27 cellular contexts compared by ENCODE assay signal in genomic region chr6:116221931-116222330, GRCh38.
"Had no signal": no experiment of that assay in that cellular context is flagged by ENCODE, and none has a peak within 500 bp of the region (broad histone marks: within the 10 kb centered on the region; RNA-seq: fewer than 3 reads in every experiment).

No MANE protein-coding gene starts in this region.

- ATAC-seq: heart right ventricle; naive thymus-derived CD8-positive, alpha-beta T cell; right lobe of liver; stimulated activated naive B cell treated with anti-CD40 and anti-IgM and Interleukin-4, amounts not matched to agents 10 μg/mL and 1 μg/mL and 100 μg/mL, for 72 hours; stimulated activated naive CD8-positive, alpha-beta T cell treated with anti-CD3 and anti-CD28 coated beads, Interleukin-15, Interleukin-2, amounts not matched to agents 100 U/mL and 50 U/mL, for 24 hours; upper lobe of right lung had no signal

- DNase-seq: heart right ventricle; left ventricle myocardium inferior; mesendoderm; midbrain; naive thymus-derived CD8-positive, alpha-beta T cell; occipital lobe; right lobe of liver; stimulated activated CD4-positive, alpha-beta T cell treated with anti-CD3 and anti-CD28 coated beads, Interleukin-1b, Interleukin-23, amount 100 ng/mL, for 48 hours; stimulated activated CD4-positive, alpha-beta T cell treated with anti-CD3 and anti-CD28 coated beads, Interleukin-2, amount 100 ng/mL, for 48 hours; stimulated activated CD4-positive, alpha-beta T cell treated with anti-CD3 and anti-CD28 coated beads, Interleukin-4, amount 100 ng/mL, for 4 hours; stimulated activated CD8-positive, alpha-beta memory T cell treated with anti-CD3 and anti-CD28 coated beads, Interleukin-4, amount 100 ng/mL, for 48 hours; stimulated activated naive B cell treated with anti-CD40 and anti-IgM and Interleukin-4, amounts not matched to agents 10 μg/mL and 1 μg/mL and 100 μg/mL, for 72 hours; stimulated activated naive CD8-positive, alpha-beta T cell treated with anti-CD3 and anti-CD28 coated beads, Interleukin-15, Interleukin-2, amounts not matched to agents 100 U/mL and 50 U/mL, for 24 hours; stomach; tibial artery; upper lobe of right lung had no signal

- H3K79me2 ChIP-seq: hepatocyte, parathyroid adenoma had no signal

- H3K4me2 ChIP-seq: hepatocyte, neural progenitor cell, smooth muscle cell had no signal

- H3K4me1 ChIP-seq: neural progenitor cell, right lobe of liver, upper lobe of right lung had no signal

- H3K4me3 Mint-ChIP-seq: naive thymus-derived CD8-positive, alpha-beta T cell; nephron; neural progenitor cell; stimulated activated naive B cell treated with anti-CD40 and anti-IgM and Interleukin-4, amounts not matched to agents 10 μg/mL and 1 μg/mL and 100 μg/mL, for 72 hours had no signal

- H3K36me3 ChIP-seq: neural progenitor cell, neutrophil had no signal

- H3K36me3 Mint-ChIP-seq: neural progenitor cell had no signal

- H3K4me1 Mint-ChIP-seq: nephron; stimulated activated naive B cell treated with anti-CD40 and anti-IgM and Interleukin-4, amounts not matched to agents 10 μg/mL and 1 μg/mL and 100 μg/mL, for 72 hours had no signal

- H3K27me3 Mint-ChIP-seq: naive thymus-derived CD8-positive, alpha-beta T cell; progenitor cell of endocrine pancreas; stimulated activated naive B cell treated with anti-CD40 and anti-IgM and Interleukin-4, amounts not matched to agents 10 μg/mL and 1 μg/mL and 100 μg/mL, for 72 hours had no signal

- H3K9ac ChIP-seq: neural progenitor cell, parathyroid adenoma had no signal

- H3K27ac ChIP-seq: heart right ventricle, hepatocyte, left ventricle myocardium inferior, neural progenitor cell, neutrophil, parathyroid adenoma, right atrium auricular region, right lobe of liver, stomach, suprapubic skin, thoracic aorta, tibial artery, upper lobe of right lung had no signal

- H3K27me3 ChIP-seq: heart right ventricle, hepatocyte, neural progenitor cell, neutrophil, right atrium auricular region, right lobe of liver, stomach, suprapubic skin, tibial artery, upper lobe of right lung had no signal

- H3K27ac Mint-ChIP-seq: naive thymus-derived CD8-positive, alpha-beta T cell; nephron; neural progenitor cell; progenitor cell of endocrine pancreas; stimulated activated naive B cell treated with anti-CD40 and anti-IgM and Interleukin-4, amounts not matched to agents 10 μg/mL and 1 μg/mL and 100 μg/mL, for 72 hours had no signal

- H3K9me3 Mint-ChIP-seq: naive thymus-derived CD8-positive, alpha-beta T cell; nephron; neural progenitor cell; stimulated activated naive B cell treated with anti-CD40 and anti-IgM and Interleukin-4, amounts not matched to agents 10 μg/mL and 1 μg/mL and 100 μg/mL, for 72 hours had no signal

- H3K9me3 ChIP-seq: heart right ventricle, left ventricle myocardium inferior, neutrophil, right atrium auricular region, right lobe of liver, stomach, suprapubic skin, thoracic aorta, tibial artery, upper lobe of right lung had no signal

- H2AFZ ChIP-seq: hepatocyte, neural progenitor cell, parathyroid adenoma had no signal

- H3K4me3 ChIP-seq: heart right ventricle, hepatocyte, left ventricle myocardium inferior, lung, neural progenitor cell, right atrium auricular region, right lobe of liver, smooth muscle cell, stomach, suprapubic skin, thoracic aorta, tibial artery, upper lobe of right lung had no signal
